2 cellular contexts compared by ENCODE assay signal in the genomic region with DNA sequence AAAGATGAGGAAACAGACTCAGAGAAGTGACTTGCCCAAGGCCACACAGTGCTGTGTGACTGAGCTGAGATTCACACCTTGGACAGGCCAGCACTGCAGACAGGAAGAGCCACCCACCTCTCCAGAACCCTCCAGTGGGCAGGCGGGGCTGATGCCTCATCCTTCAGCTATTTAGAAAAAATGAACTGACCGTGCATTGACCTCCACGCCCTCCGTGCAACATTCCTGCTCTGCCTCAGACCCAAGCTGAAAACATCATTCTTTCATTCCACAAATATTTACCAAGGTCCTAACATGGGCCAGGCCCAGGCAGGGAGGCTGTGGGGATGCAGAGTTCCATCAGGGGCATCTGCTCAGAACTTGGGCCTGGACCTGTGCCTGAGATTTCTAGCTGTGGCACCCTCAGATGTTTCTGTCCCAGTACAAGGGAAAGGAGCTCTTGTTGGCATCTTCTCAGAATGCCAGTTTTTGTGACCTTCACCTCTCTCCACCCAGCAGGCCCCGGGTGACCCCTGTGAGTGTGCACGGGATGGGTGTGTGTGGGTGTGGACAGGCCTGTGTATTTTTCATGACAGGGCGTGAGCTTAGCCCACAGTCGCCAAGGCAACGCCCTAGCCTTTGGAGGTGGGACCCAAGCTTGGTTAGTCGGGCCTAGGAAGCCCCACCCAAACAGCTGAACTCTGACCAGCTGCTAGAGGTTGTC.
TF ChIP-seq lines count a peak whose summit lies in the region.

No MANE protein-coding gene starts in this region.

TF ChIP-seq in Ishikawa, 13 proteins besides CTCF, POLR2A, EP300 and RAD21:
- TF ChIP-seq TCF12 (IDR thresholded peaks at IDR 0.05; ENCODE audit: low read depth) (peak; percentile 87), NFIC (IDR thresholded peaks at IDR 0.05) (peak; percentile 66), CEBPB (IDR thresholded peaks at IDR 0.05) (peak; percentile 28; the same call in 1 of the 2 replicates), YY1 (IDR thresholded peaks at IDR 0.05; ENCODE audit: low read depth) (no peak), EGR1 (IDR thresholded peaks at IDR 0.05) (peak; percentile 64), ZBTB7A (IDR thresholded peaks at IDR 0.05; ENCODE audit: low read depth) (no peak), TEAD4 (IDR thresholded peaks at IDR 0.05) (peak; percentile 99), FOXM1 (IDR thresholded peaks at IDR 0.05; ENCODE audit: borderline replicate concordance, low read depth) (peak; percentile 51), CREB1 (IDR thresholded peaks at IDR 0.05; ENCODE audit: low read depth) (no peak), TAF1 (IDR thresholded peaks at IDR 0.05; ENCODE audit: low read depth) (no peak)
- TF ChIP-seq, protein P1, sequence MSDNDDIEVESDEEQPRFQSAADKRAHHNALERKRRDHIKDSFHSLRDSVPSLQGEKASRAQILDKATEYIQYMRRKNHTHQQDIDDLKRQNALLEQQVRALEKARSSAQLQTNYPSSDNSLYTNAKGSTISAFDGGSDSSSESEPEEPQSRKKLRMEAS (IDR thresholded peaks at IDR 0.05), result peak; percentile 63
- TF ChIP-seq, protein P2, sequence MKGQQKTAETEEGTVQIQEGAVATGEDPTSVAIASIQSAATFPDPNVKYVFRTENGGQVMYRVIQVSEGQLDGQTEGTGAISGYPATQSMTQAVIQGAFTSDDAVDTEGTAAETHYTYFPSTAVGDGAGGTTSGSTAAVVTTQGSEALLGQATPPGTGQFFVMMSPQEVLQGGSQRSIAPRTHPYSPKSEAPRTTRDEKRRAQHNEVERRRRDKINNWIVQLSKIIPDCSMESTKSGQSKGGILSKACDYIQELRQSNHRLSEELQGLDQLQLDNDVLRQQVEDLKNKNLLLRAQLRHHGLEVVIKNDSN (IDR thresholded peaks at IDR 0.05), result peak; percentile 10; the same call in 1 of the 2 replicates
- TF ChIP-seq, protein P3, sequence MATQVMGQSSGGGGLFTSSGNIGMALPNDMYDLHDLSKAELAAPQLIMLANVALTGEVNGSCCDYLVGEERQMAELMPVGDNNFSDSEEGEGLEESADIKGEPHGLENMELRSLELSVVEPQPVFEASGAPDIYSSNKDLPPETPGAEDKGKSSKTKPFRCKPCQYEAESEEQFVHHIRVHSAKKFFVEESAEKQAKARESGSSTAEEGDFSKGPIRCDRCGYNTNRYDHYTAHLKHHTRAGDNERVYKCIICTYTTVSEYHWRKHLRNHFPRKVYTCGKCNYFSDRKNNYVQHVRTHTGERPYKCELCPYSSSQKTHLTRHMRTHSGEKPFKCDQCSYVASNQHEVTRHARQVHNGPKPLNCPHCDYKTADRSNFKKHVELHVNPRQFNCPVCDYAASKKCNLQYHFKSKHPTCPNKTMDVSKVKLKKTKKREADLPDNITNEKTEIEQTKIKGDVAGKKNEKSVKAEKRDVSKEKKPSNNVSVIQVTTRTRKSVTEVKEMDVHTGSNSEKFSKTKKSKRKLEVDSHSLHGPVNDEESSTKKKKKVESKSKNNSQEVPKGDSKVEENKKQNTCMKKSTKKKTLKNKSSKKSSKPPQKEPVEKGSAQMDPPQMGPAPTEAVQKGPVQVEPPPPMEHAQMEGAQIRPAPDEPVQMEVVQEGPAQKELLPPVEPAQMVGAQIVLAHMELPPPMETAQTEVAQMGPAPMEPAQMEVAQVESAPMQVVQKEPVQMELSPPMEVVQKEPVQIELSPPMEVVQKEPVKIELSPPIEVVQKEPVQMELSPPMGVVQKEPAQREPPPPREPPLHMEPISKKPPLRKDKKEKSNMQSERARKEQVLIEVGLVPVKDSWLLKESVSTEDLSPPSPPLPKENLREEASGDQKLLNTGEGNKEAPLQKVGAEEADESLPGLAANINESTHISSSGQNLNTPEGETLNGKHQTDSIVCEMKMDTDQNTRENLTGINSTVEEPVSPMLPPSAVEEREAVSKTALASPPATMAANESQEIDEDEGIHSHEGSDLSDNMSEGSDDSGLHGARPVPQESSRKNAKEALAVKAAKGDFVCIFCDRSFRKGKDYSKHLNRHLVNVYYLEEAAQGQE (IDR thresholded peaks at IDR 0.05; ENCODE audit: low read depth), result no peak

TF ChIP-seq in HepG2, 621 proteins besides CTCF, POLR2A, EP300 and RAD21 (continues in another document):
- TF ChIP-seq TEAD3 (CRISPR knock-in tag; optimal IDR thresholded peaks at IDR 0.05; ENCODE audit: borderline replicate concordance) (peak; percentile 98), DNMT3B (CRISPR knock-in tag; conservative IDR thresholded peaks at IDR 0.05) (peak; percentile 46; the same call in 1 of the 2 replicates), IRF2 (CRISPR knock-in tag; IDR thresholded peaks at IDR 0.05) (no peak), SOX13 (IDR thresholded peaks at IDR 0.05) (no peak), SOX13 (CRISPR knock-in tag; conservative IDR thresholded peaks at IDR 0.05 in 1 of 2, IDR thresholded peaks at IDR 0.05 in 1 of 2) (peak in 1 of 2 experiments; percentile 63; a peak in 1 of 4 replicates), ZNF264 (CRISPR knock-in tag; IDR thresholded peaks at IDR 0.05) (0 out of 2 replicates have a peak, but pooled peaks have one; percentile 21), SOX6 (IDR thresholded peaks at IDR 0.05) (no peak), SOX6 (CRISPR knock-in tag; IDR thresholded peaks at IDR 0.05) (peak; percentile 63; the same call in 1 of the 2 replicates), KDM4B (CRISPR knock-in tag; IDR thresholded peaks at IDR 0.05) (0 out of 2 replicates have a peak, but pooled peaks have one; percentile 32), HNF4G (IDR thresholded peaks at IDR 0.05; ENCODE audit: borderline replicate concordance, low read depth, low read length) (0 out of 2 replicates have a peak, but pooled peaks have one; percentile 21), HNF4G (CRISPR knock-in tag; IDR thresholded peaks at IDR 0.05; ENCODE audit: borderline replicate concordance, low read depth) (no peak), ZSCAN12 (CRISPR knock-in tag; IDR thresholded peaks at IDR 0.05) (no peak), GABPB1 (CRISPR knock-in tag; IDR thresholded peaks at IDR 0.05) (peak; percentile 23; the same call in 1 of the 2 replicates), TBX2 (CRISPR knock-in tag; IDR thresholded peaks at IDR 0.05; ENCODE audit: borderline replicate concordance) (peak; percentile 71), ZNF749 (CRISPR knock-in tag; IDR thresholded peaks at IDR 0.05; ENCODE audit: borderline replicate concordance) (no peak), TBX3 (IDR thresholded peaks at IDR 0.05; ENCODE audit: borderline replicate concordance) (peak; percentile 47; the same call in 1 of the 2 replicates), ZNF605 (CRISPR knock-in tag; IDR thresholded peaks at IDR 0.05) (0 out of 2 replicates have a peak, but pooled peaks have one; percentile 33), NCOR1 (IDR thresholded peaks at IDR 0.05; ENCODE audit: borderline replicate concordance, low read length) (peak; percentile 41; the same call in 1 of the 2 replicates)
- TF ChIP-seq, protein P4, sequence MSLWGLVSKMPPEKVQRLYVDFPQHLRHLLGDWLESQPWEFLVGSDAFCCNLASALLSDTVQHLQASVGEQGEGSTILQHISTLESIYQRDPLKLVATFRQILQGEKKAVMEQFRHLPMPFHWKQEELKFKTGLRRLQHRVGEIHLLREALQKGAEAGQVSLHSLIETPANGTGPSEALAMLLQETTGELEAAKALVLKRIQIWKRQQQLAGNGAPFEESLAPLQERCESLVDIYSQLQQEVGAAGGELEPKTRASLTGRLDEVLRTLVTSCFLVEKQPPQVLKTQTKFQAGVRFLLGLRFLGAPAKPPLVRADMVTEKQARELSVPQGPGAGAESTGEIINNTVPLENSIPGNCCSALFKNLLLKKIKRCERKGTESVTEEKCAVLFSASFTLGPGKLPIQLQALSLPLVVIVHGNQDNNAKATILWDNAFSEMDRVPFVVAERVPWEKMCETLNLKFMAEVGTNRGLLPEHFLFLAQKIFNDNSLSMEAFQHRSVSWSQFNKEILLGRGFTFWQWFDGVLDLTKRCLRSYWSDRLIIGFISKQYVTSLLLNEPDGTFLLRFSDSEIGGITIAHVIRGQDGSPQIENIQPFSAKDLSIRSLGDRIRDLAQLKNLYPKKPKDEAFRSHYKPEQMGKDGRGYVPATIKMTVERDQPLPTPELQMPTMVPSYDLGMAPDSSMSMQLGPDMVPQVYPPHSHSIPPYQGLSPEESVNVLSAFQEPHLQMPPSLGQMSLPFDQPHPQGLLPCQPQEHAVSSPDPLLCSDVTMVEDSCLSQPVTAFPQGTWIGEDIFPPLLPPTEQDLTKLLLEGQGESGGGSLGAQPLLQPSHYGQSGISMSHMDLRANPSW (CRISPR knock-in tag; IDR thresholded peaks at IDR 0.05; ENCODE audit: borderline replicate concordance), result 0 out of 2 replicates have a peak, but pooled peaks have one; percentile 30
- TF ChIP-seq, protein P5, sequence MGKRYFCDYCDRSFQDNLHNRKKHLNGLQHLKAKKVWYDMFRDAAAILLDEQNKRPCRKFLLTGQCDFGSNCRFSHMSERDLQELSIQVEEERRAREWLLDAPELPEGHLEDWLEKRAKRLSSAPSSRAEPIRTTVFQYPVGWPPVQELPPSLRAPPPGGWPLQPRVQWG (CRISPR knock-in tag; IDR thresholded peaks at IDR 0.05; ENCODE audit: borderline replicate concordance, low read depth), result no peak
- TF ChIP-seq, protein P6, sequence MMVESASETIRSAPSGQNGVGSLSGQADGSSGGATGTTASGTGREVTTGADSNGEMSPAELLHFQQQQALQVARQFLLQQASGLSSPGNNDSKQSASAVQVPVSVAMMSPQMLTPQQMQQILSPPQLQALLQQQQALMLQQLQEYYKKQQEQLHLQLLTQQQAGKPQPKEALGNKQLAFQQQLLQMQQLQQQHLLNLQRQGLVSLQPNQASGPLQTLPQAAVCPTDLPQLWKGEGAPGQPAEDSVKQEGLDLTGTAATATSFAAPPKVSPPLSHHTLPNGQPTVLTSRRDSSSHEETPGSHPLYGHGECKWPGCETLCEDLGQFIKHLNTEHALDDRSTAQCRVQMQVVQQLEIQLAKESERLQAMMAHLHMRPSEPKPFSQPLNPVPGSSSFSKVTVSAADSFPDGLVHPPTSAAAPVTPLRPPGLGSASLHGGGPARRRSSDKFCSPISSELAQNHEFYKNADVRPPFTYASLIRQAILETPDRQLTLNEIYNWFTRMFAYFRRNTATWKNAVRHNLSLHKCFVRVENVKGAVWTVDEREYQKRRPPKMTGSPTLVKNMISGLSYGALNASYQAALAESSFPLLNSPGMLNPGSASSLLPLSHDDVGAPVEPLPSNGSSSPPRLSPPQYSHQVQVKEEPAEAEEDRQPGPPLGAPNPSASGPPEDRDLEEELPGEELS (CRISPR knock-in tag; IDR thresholded peaks at IDR 0.05), result peak; percentile 86
- TF ChIP-seq, protein P7, sequence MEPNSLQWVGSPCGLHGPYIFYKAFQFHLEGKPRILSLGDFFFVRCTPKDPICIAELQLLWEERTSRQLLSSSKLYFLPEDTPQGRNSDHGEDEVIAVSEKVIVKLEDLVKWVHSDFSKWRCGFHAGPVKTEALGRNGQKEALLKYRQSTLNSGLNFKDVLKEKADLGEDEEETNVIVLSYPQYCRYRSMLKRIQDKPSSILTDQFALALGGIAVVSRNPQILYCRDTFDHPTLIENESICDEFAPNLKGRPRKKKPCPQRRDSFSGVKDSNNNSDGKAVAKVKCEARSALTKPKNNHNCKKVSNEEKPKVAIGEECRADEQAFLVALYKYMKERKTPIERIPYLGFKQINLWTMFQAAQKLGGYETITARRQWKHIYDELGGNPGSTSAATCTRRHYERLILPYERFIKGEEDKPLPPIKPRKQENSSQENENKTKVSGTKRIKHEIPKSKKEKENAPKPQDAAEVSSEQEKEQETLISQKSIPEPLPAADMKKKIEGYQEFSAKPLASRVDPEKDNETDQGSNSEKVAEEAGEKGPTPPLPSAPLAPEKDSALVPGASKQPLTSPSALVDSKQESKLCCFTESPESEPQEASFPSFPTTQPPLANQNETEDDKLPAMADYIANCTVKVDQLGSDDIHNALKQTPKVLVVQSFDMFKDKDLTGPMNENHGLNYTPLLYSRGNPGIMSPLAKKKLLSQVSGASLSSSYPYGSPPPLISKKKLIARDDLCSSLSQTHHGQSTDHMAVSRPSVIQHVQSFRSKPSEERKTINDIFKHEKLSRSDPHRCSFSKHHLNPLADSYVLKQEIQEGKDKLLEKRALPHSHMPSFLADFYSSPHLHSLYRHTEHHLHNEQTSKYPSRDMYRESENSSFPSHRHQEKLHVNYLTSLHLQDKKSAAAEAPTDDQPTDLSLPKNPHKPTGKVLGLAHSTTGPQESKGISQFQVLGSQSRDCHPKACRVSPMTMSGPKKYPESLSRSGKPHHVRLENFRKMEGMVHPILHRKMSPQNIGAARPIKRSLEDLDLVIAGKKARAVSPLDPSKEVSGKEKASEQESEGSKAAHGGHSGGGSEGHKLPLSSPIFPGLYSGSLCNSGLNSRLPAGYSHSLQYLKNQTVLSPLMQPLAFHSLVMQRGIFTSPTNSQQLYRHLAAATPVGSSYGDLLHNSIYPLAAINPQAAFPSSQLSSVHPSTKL (CRISPR knock-in tag; IDR thresholded peaks at IDR 0.05), result peak; percentile 72
- TF ChIP-seq, protein P8, sequence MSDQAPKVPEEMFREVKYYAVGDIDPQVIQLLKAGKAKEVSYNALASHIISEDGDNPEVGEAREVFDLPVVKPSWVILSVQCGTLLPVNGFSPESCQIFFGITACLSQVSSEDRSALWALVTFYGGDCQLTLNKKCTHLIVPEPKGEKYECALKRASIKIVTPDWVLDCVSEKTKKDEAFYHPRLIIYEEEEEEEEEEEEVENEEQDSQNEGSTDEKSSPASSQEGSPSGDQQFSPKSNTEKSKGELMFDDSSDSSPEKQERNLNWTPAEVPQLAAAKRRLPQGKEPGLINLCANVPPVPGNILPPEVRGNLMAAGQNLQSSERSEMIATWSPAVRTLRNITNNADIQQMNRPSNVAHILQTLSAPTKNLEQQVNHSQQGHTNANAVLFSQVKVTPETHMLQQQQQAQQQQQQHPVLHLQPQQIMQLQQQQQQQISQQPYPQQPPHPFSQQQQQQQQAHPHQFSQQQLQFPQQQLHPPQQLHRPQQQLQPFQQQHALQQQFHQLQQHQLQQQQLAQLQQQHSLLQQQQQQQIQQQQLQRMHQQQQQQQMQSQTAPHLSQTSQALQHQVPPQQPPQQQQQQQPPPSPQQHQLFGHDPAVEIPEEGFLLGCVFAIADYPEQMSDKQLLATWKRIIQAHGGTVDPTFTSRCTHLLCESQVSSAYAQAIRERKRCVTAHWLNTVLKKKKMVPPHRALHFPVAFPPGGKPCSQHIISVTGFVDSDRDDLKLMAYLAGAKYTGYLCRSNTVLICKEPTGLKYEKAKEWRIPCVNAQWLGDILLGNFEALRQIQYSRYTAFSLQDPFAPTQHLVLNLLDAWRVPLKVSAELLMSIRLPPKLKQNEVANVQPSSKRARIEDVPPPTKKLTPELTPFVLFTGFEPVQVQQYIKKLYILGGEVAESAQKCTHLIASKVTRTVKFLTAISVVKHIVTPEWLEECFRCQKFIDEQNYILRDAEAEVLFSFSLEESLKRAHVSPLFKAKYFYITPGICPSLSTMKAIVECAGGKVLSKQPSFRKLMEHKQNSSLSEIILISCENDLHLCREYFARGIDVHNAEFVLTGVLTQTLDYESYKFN (CRISPR knock-in tag; conservative IDR thresholded peaks at IDR 0.05), result 0 out of 2 replicates have a peak, but pooled peaks have one; percentile 25
- TF ChIP-seq, protein P9, sequence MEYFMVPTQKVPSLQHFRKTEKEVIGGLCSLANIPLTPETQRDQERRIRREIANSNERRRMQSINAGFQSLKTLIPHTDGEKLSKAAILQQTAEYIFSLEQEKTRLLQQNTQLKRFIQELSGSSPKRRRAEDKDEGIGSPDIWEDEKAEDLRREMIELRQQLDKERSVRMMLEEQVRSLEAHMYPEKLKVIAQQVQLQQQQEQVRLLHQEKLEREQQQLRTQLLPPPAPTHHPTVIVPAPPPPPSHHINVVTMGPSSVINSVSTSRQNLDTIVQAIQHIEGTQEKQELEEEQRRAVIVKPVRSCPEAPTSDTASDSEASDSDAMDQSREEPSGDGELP (IDR thresholded peaks at IDR 0.05; ENCODE audit: borderline replicate concordance, low read depth), result peak; percentile 91
- TF ChIP-seq, protein P10, sequence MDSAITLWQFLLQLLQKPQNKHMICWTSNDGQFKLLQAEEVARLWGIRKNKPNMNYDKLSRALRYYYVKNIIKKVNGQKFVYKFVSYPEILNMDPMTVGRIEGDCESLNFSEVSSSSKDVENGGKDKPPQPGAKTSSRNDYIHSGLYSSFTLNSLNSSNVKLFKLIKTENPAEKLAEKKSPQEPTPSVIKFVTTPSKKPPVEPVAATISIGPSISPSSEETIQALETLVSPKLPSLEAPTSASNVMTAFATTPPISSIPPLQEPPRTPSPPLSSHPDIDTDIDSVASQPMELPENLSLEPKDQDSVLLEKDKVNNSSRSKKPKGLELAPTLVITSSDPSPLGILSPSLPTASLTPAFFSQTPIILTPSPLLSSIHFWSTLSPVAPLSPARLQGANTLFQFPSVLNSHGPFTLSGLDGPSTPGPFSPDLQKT (CRISPR knock-in tag; IDR thresholded peaks at IDR 0.05; ENCODE audit: borderline replicate concordance), result no peak
